Comparison of ENCODE assay signal across 14 cellular contexts in the genomic region with DNA sequence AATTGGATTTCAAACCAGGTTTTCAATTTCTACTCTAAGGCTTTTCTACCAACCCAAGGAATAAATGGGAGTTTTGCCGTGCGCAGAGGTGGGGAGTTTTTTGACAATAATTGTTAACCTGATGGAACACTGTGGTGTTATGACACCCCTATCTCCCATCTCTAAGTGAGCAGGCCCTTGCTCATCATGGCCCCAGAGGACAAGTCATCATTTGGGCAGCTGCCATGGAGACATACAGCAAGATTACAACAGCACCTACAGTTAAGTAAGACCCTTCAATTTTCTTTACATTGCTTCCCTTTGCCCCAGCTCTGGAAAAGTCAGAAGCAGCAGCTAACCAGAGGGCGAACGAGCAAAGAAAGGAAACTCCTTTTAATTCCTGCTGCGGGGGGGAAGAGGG. TPM values are rescaled to one million over a fixed set of nuclear protein-coding genes. Genes with fewer than 3 reads are reported as not detected.
DNase-seq lines count a peak whose midpoint lies in the region; TF ChIP-seq lines count a peak whose summit lies in the region.
"Had no signal": no experiment of that assay in that cellular context is flagged by ENCODE, and none has a peak within 500 bp of the region (broad histone marks: within the 10 kb centered on the region; RNA-seq: fewer than 3 reads in every experiment).

No MANE protein-coding gene starts in this region.

- H3K4me1 ChIP-seq in breast epithelium, result no peaks in the 10 kb centered on the region
- H3K4me1 ChIP-seq: BLaER1 treated with 17β-estradiol and CSF1 and Interleukin-3, amounts not matched to agents 10 nM and 100 nM had no signal

- no peak for TF ChIP-seq POLR2A in breast epithelium (IDR thresholded peaks at IDR 0.05)

- no peaks in the 10 kb centered on the region for H3K9me3 ChIP-seq in breast epithelium
- H3K9me3 ChIP-seq: BLaER1 treated with 17β-estradiol and CSF1 and Interleukin-3, amounts not matched to agents 10 nM and 100 nM had no signal

- BruUV-seq in MCF 10A (replicated peaks; lab: Mats Ljungman, UMichigan), result no TSS peak

- no peaks in the 10 kb centered on the region for H3K36me3 ChIP-seq in breast epithelium
- H3K36me3 ChIP-seq: BLaER1 treated with 17β-estradiol and CSF1 and Interleukin-3, amounts not matched to agents 10 nM and 100 nM had no signal

- H3K36me3 Mint-ChIP-seq in MCF 10A (ENCODE audit: insufficient read depth, unreplicated experiment), result no peaks in the 10 kb centered on the region

- H3K27ac ChIP-seq in breast epithelium, result no peak overlapping the region
- H3K27ac ChIP-seq: BLaER1 treated with 17β-estradiol and CSF1 and Interleukin-3, amounts not matched to agents 10 nM and 100 nM had no signal

- intact Hi-C loops in MCF 10A (cut with micrococcal nuclease), result no loop called here
- intact Hi-C loops in breast epithelium (cut with DNase I; ENCODE audit: low total_unique reads), result no loop called here

- DNase-seq in MCF 10A (ENCODE audit: unreplicated experiment), result peak; percentile 23
- no peak for DNase-seq in breast epithelium (ENCODE audit: low spot score in 2 of 2)
- DNase-seq in RPMI7951 (ENCODE audit: low read depth), result peak; percentile 48
- peak; percentile 45 for DNase-seq in epithelial cell of esophagus (ENCODE audit: low read depth)
- DNase-seq in RPMI8226, result no peak
- no peak for DNase-seq in activated naive CD4-positive, alpha-beta T cell (lab: John Stamatoyannopoulos, UW)
- DNase-seq in AG20443 (ENCODE audit: low spot score), result no peak
- DNase-seq: 8988T; Calu3; CD4-positive, alpha-beta T cell; DMS79; GF-D8; IMR-90 had no signal

- H3K9me3 Mint-ChIP-seq in MCF 10A (ENCODE audit: unreplicated experiment), result no peaks in the 10 kb centered on the region
- H3K9me3 Mint-ChIP-seq: CD4-positive, alpha-beta T cell had no signal

- TF ChIP-seq CTCF in MCF 10A (IDR thresholded peaks at IDR 0.05; ENCODE audit: unreplicated experiment), result no peak
- TF ChIP-seq CTCF in breast epithelium (IDR thresholded peaks at IDR 0.05), result no peak
- TF ChIP-seq CTCF in epithelial cell of esophagus (IDR thresholded peaks at IDR 0.05; ENCODE audit: insufficient read depth, low read depth, low read length, missing control alignments), result no peak

- H3K4me1 Mint-ChIP-seq in MCF 10A (ENCODE audit: insufficient read depth, unreplicated experiment), result no peaks in the 10 kb centered on the region

- no peak overlapping the region for H3K4me3 ChIP-seq in breast epithelium
- no peak overlapping the region for H3K4me3 ChIP-seq in epithelial cell of esophagus (ENCODE audit: low read length)
- H3K4me3 ChIP-seq: BLaER1 treated with 17β-estradiol and CSF1 and Interleukin-3, amounts not matched to agents 10 nM and 100 nM had no signal

- H3K27ac Mint-ChIP-seq in MCF 10A (ENCODE audit: low read depth, unreplicated experiment), result no peak overlapping the region
- H3K27ac Mint-ChIP-seq: CD4-positive, alpha-beta T cell had no signal

- H3K27me3 ChIP-seq in breast epithelium, result no peaks in the 10 kb centered on the region
- H3K27me3 ChIP-seq: BLaER1 treated with 17β-estradiol and CSF1 and Interleukin-3, amounts not matched to agents 10 nM and 100 nM had no signal

- POLR2A ChIA-PET in MCF 10A (lab: Yijun Ruan, JAX), result interaction anchor here (0.6 to 1.1 kb wide), 2 partner anchors 9 to 134 kb away, joined by 3 to 4 read pairs; no protein-coding TSS in a partner anchor

- H3K4me3 Mint-ChIP-seq in MCF 10A (ENCODE audit: unreplicated experiment), result no peak overlapping the region
- H3K4me3 Mint-ChIP-seq: CD4-positive, alpha-beta T cell had no signal

- CTCF ChIA-PET in MCF 10A (lab: Yijun Ruan, JAX), result interaction anchor here (1.1 kb wide), 1 partner anchor 124 kb away, joined by 3 read pairs; no protein-coding TSS in a partner anchor

- no peaks in the 10 kb centered on the region for H3K27me3 Mint-ChIP-seq in MCF 10A (ENCODE audit: insufficient read depth, unreplicated experiment)

RNA-seq across cellular contexts. Expression of a gene that starts 54.3 kb away (rescaled TPM):
- total RNA-seq in MCF 10A (2022), result not detected in 2 replicates
- total RNA-seq in breast epithelium, result 10 to 100 TPM; 22.5 to 43.4 (median 41.6) TPM
- 0.12 and 0.20 TPM in 2 replicates for total RNA-seq in RPMI7951 (2014; rRNA removed; shearing (Covaris generic))
- total RNA-seq: CD4-positive, alpha-beta T cell; IMR-90 had no signal

Comparison
In these comparisons a context has a peak if more than half of its experiments do, and no peak if none do; other contexts are left out.
1. DNase-seq: peak in MCF 10A (single experiment), RPMI7951 (single experiment) and epithelial cell of esophagus (single experiment); none in breast epithelium (0 of 2), RPMI8226 (single experiment), activated naive CD4-positive, alpha-beta T cell (0 of 4) and AG20443 (single experiment).
2. RNA of a gene that starts 54.3 kb away (total RNA-seq): 22.5 to 43.4 TPM in breast epithelium; 0.12 to 0.20 TPM in RPMI7951 and not detected in MCF 10A; every median in the first group is over 10 times any median in the second.